In genomic region chr16:2981177-2981898, GRCh38 we compare ENCODE assay signal across 9 cellular contexts. TPM values are rescaled to one million over a fixed set of nuclear protein-coding genes. Genes with fewer than 3 reads are reported as not detected.
DNase-seq lines count a peak whose midpoint lies in the region; ATAC-seq, FAIRE-seq and TF ChIP-seq lines count a peak whose summit lies in the region.
"Had no signal": no experiment of that assay in that cellular context is flagged by ENCODE, and none has a peak within 500 bp of the region (broad histone marks: within the 10 kb centered on the region; RNA-seq: fewer than 3 reads in every experiment).

No MANE protein-coding gene starts in this region.

- no peaks in the 10 kb centered on the region for H3K9me2 ChIP-seq in MM.1S (replicated peaks; ENCODE audit: insufficient read depth, low read length)
- H3K9me2 ChIP-seq in neural cell (ENCODE audit: insufficient read depth, low read length): no peaks in the 10 kb centered on the region

- H3F3A ChIP-seq in MM.1S (ENCODE audit: insufficient read depth, low read length) (0 out of 2 replicates have a peak, but pooled peaks cover 2% of the 10 kb centered on the region), neural cell (ENCODE audit: insufficient read depth, low read length, poor library complexity, severe bottlenecking) (no peaks in the 10 kb centered on the region)

- H3K79me2 ChIP-seq in MM.1S (ENCODE audit: low read length) (peaks cover 27% of the 10 kb centered on the region), neural cell (replicated peaks; ENCODE audit: insufficient read depth, low read length) (no peaks in the 10 kb centered on the region)

- H3K4me3 ChIP-seq in MM.1S (ENCODE audit: low read length) (peak overlapping the region; percentile 90), choroid plexus epithelial cell (ENCODE audit: low read depth, low read length) (no peak overlapping the region), neural cell (ENCODE audit: low read length) (peak overlapping the region; percentile 81)

- no peak for ATAC-seq in HG03565 (IDR thresholded peaks at IDR 0.05; ENCODE audit: unreplicated experiment)
- no peak for ATAC-seq in GM18498 (IDR thresholded peaks at IDR 0.05; ENCODE audit: unreplicated experiment)
- no peak for ATAC-seq in GM21367 (IDR thresholded peaks at IDR 0.05; ENCODE audit: unreplicated experiment)

- TF ChIP-seq CTCF in MM.1S (IDR thresholded peaks at IDR 0.05; ENCODE audit: low read length) (no peak), choroid plexus epithelial cell (conservative IDR thresholded peaks at IDR 0.05; ENCODE audit: low read depth, low read length) (no peak), neural cell (IDR thresholded peaks at IDR 0.05; ENCODE audit: poor library complexity, severe bottlenecking) (no peak)

- no peak for TF ChIP-seq EP300 in neural cell (conservative IDR thresholded peaks at IDR 0.05; ENCODE audit: poor library complexity, severe bottlenecking)

- H3K9me3 ChIP-seq in MM.1S (replicated peaks; ENCODE audit: insufficient read depth, low read length): no peaks in the 10 kb centered on the region
- no peaks in the 10 kb centered on the region for H3K9me3 ChIP-seq in neural cell (ENCODE audit: low read length)

- TF ChIP-seq RAD21 in neural cell (conservative IDR thresholded peaks at IDR 0.05): no peak

- H3K27ac ChIP-seq in MM.1S (ENCODE audit: low read length) (no peak overlapping the region), neural cell (ENCODE audit: low read length) (no peak overlapping the region)

- H3K4me2 ChIP-seq in MM.1S (ENCODE audit: low read depth, low read length) (peak overlapping the region; percentile 96; the same call in 1 of the 2 replicates), neural cell (ENCODE audit: low read length) (no peak overlapping the region)

- H3K36me3 ChIP-seq in MM.1S (replicated peaks; ENCODE audit: insufficient read depth, low read length) (no peaks in the 10 kb centered on the region), neural cell (ENCODE audit: insufficient read depth, low read length) (no peaks in the 10 kb centered on the region)

- FAIRE-seq in frontal cortex (lab: Jason Lieb, UNC): no peak

- peaks cover 5% of the 10 kb centered on the region; the same call in 1 of the 2 replicates for H3K4me1 ChIP-seq in MM.1S (ENCODE audit: low read length)

- peak overlapping the region; percentile 76 for H2AFZ ChIP-seq in MM.1S (ENCODE audit: low read length)
- H2AFZ ChIP-seq in neural cell (ENCODE audit: low read depth, low read length): no peak overlapping the region

- DNase-seq in CMK (ENCODE audit: low read depth) (peak; percentile 62), MM.1S (no peak), choroid plexus epithelial cell (ENCODE audit: low read depth) (peak; percentile 11), frontal cortex (ENCODE audit: low spot score in 2 of 2) (no peak)
- DNase-seq: central memory CD4-positive, alpha-beta T cell had no signal

- peak overlapping the region; percentile 96; the same call in 1 of the 2 replicates for H3K9ac ChIP-seq in MM.1S (ENCODE audit: low read length)
- H3K9ac ChIP-seq in neural cell (ENCODE audit: low read length): no peak overlapping the region

- H4K20me1 ChIP-seq in MM.1S (ENCODE audit: insufficient read depth, low read length) (no peaks in the 10 kb centered on the region), neural cell (ENCODE audit: insufficient read depth) (no peaks in the 10 kb centered on the region)

- H3K27me3 ChIP-seq in MM.1S (replicated peaks; ENCODE audit: insufficient read depth, low read length) (peaks cover 25% of the 10 kb centered on the region), neural cell (ENCODE audit: insufficient read depth, low read depth, low read length) (no peaks in the 10 kb centered on the region)

TF ChIP-seq in neural cell, 6 proteins besides CTCF, POLR2A, EP300 and RAD21:
- TF ChIP-seq REST (IDR thresholded peaks at IDR 0.05; ENCODE audit: borderline replicate concordance) (no peak), EZH2 (IDR thresholded peaks at IDR 0.05; ENCODE audit: borderline replicate concordance, insufficient read depth, low read length, poor library complexity, severe bottlenecking) (no peak), SMC3 (conservative IDR thresholded peaks at IDR 0.05; ENCODE audit: poor library complexity) (no peak), MXI1 (conservative IDR thresholded peaks at IDR 0.05; ENCODE audit: poor library complexity, severe bottlenecking) (no peak)

RNA-seq across cellular contexts. Expression of gene PKMYT1, which starts 1.1 kb away (rescaled TPM):
- 2.9 and 5.9 TPM in 2 replicates for polyA plus RNA-seq in neural cell
- 1.6 TPM in 1 of 2 replicates, not detected in the other for polyA minus RNA-seq in neural cell
- 1.2 TPM for total RNA-seq in frontal cortex

RNA-seq across cellular contexts. Expression of gene PAQR4, which starts 12.2 kb away (rescaled TPM):
- polyA plus RNA-seq in neural cell: 47.8 and 55.8 TPM in 2 replicates
- 31.0 and 38.5 TPM in 2 replicates for polyA minus RNA-seq in neural cell
- 18.3 TPM for total RNA-seq in frontal cortex

RNA-seq across cellular contexts. Expression of gene KREMEN2, which starts 17.3 kb away (rescaled TPM):
- 0.71 TPM in 1 of 2 replicates, not detected in the other for polyA plus RNA-seq in neural cell
- polyA minus RNA-seq in neural cell: 0.35 TPM in 1 of 2 replicates, not detected in the other
- total RNA-seq in frontal cortex: not detected

RNA-seq across cellular contexts. Expression of gene CLDN9, which starts 31.4 kb away (rescaled TPM):
- polyA plus RNA-seq in neural cell: not detected in 2 replicates
- not detected in 2 replicates for polyA minus RNA-seq in neural cell
- total RNA-seq in frontal cortex: not detected

RNA-seq across cellular contexts. Expression of gene CLDN6, which starts 36.6 kb away (rescaled TPM):
- 1.1 TPM in 1 of 2 replicates, not detected in the other for polyA plus RNA-seq in neural cell
- polyA minus RNA-seq in neural cell: not detected in 2 replicates
- total RNA-seq in frontal cortex: 0.41 TPM

Comparison
In these comparisons a context has a peak if more than half of its experiments do, and no peak if none do; other contexts are left out.
1. DNase-seq: peak in CMK (single experiment) and choroid plexus epithelial cell (single experiment); none in MM.1S (single experiment) and frontal cortex (0 of 2).